Comparison of ENCODE assay signal across 11 cellular contexts in genomic region chr10:35711615-35712411, GRCh38.
"Had no signal": no experiment of that assay in that cellular context is flagged by ENCODE, and none has a peak within 500 bp of the region (broad histone marks: within the 10 kb centered on the region; RNA-seq: fewer than 3 reads in every experiment).

No MANE protein-coding gene starts in this region.

- H3K9me3 ChIP-seq: ovary had no signal

- H3K27me3 ChIP-seq: brain microvascular endothelial cell, hepatocyte, neural progenitor cell had no signal

- ATAC-seq: activated T-cell treated with anti-CD3 and anti-CD28 coated beads, Interleukin-2, amount 50 U/mL, for 4 hours had no signal

- H3K36me3 ChIP-seq: brain microvascular endothelial cell, neural progenitor cell, ovary had no signal

- H3K4me2 ChIP-seq: hepatocyte, neural progenitor cell had no signal

- H2AFZ ChIP-seq: hepatocyte, neural progenitor cell had no signal

- H3K27ac ChIP-seq: brain microvascular endothelial cell, epithelial cell of prostate, hepatocyte, neural progenitor cell, ovary had no signal

- DNase-seq: activated CD4-positive, alpha-beta T cell treated with anti-CD3 and anti-CD28 coated beads, Interleukin-2, amount 50 U/mL, for 48 hours; activated gamma-delta T cell; activated naive CD8-positive, alpha-beta T cell treated with anti-CD3 and anti-CD28 coated beads for 36 hours; activated T-cell treated with anti-CD3 and anti-CD28 coated beads, Interleukin-2, amount 50 U/mL, for 4 hours; brain microvascular endothelial cell; effector memory CD4-positive, alpha-beta T cell; ovary; stimulated activated CD4-positive, alpha-beta T cell treated with anti-CD3 and anti-CD28 coated beads, Interleukin-12 subunit alpha, Interleukin-12 subunit beta, amount 100 ng/mL, for 4 hours had no signal

- H3K4me3 ChIP-seq: hepatocyte, neural progenitor cell, ovary had no signal

- H3K9ac ChIP-seq: neural progenitor cell had no signal

- H3K79me2 ChIP-seq: hepatocyte had no signal
